In the genomic region with DNA sequence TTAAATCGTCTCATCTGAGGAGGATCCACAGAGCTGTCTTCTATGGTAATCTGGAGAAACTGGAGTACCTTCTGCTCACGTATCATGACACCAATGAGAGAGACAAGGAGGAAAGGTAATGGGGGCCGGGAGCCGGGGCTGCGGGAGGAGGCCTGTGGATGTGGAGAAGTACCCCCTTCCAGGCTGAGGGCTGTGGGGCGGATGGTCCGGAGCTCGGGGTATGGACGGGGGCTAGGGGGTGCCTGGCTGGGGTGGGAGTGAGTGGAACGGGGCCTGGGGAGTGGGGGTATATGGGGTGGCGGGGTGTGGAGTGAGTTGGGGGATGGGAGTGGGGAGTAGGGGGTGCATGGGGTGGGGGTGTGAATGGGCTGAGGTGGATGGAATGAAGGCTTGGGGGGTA, we compare ENCODE assay signal across 8 cellular contexts.
DNase-seq lines count a peak whose midpoint lies in the region; ATAC-seq, FAIRE-seq and TF ChIP-seq lines count a peak whose summit lies in the region.
"Not testable (repeated sequence)": the region's sequence is repeated elsewhere in the genome, so short reads cannot be mapped to it uniquely, and the experiment has no call there.

No MANE protein-coding gene starts in this region.

- H3K36me3 ChIP-seq in HEK293 (ENCODE audit: control insufficient read depth in 2 of 2, insufficient read depth in 1 of 2, low read length in 2 of 2); duodenal mucosa (ENCODE audit: control insufficient read depth in 1 of 2, insufficient read depth in 2 of 2, low read length in 2 of 2); spleen: not testable (repeated sequence)

- H3K4me3 ChIP-seq in A549 (peak overlapping the region; percentile 37; the same call in 2 of the 3 replicates), HEK293 (ENCODE audit: low read depth, low read length) (peak overlapping the region; percentile 11; the same call in 1 of the 2 replicates), duodenal mucosa (ENCODE audit: low read depth in 1 of 2, low read length in 2 of 2) (peak overlapping the region; percentile 29 to 37), iPS-11a (ENCODE audit: low read depth, low read length) (peak overlapping the region; percentile 39), spleen (peak overlapping the region in 6 of 8 donors; percentile 38 to 69 (median 39))

- H3K27me3 ChIP-seq in duodenal mucosa (ENCODE audit: control insufficient read depth in 1 of 2, insufficient read depth in 2 of 2, low read length in 2 of 2) (peaks cover 0 to 16% of the 10 kb centered on the region in 2 donors), spleen (replicated peaks in 1 of 7) (peaks cover 2 to 26% (median 21%) of the 10 kb centered on the region in 7 donors)

- H3K4me1 ChIP-seq in A549; HEK293 (ENCODE audit: control insufficient read depth, insufficient read depth, low read length); duodenal mucosa (ENCODE audit: control insufficient read depth in 1 of 2, insufficient read depth in 2 of 2, low read length in 2 of 2): not testable (repeated sequence)
- H3K4me1 ChIP-seq in spleen = peaks cover 8 to 17% (median 15%) of the 10 kb centered on the region in 6 donors

- H3K27ac ChIP-seq in A549; HEK293 (ENCODE audit: extremely low read depth, low read depth, low read length); duodenal mucosa (ENCODE audit: low read depth, low read length): not testable (repeated sequence)
- H3K27ac ChIP-seq in spleen = peak overlapping the region in 2 of 8 donors; percentile 47 to 53

- H3K4me1 Mint-ChIP-seq in T-cell; activated T-helper 2 cell treated with anti-CD3 and anti-CD28 coated beads, Interferon-gamma antibody, Interleukin-2, Interleukin-4, amounts not matched to agents 10 μg/mL and 5 μg/mL and 100 μg/mL, durations not matched to agents 14 hours and 24 hours and 36 hours (ENCODE audit: low read depth); naive thymus-derived CD8-positive, alpha-beta T cell: not testable (repeated sequence)

- H3K4me3 Mint-ChIP-seq in T-cell = peak overlapping the region; percentile 72 to 89 (median 80)
- H3K4me3 Mint-ChIP-seq in activated T-helper 2 cell treated with anti-CD3 and anti-CD28 coated beads, Interferon-gamma antibody, Interleukin-2, Interleukin-4, amounts not matched to agents 10 μg/mL and 5 μg/mL and 100 μg/mL, durations not matched to agents 14 hours and 24 hours and 36 hours (ENCODE audit: low read depth) = peak overlapping the region; percentile 63
- H3K4me3 Mint-ChIP-seq in naive thymus-derived CD8-positive, alpha-beta T cell = peak overlapping the region; percentile 71 to 88 (median 83)

- not testable (repeated sequence) for FAIRE-seq in A549 (lab: Jason Lieb, UNC)

- peak overlapping the region; percentile 27 to 44 for H3K27ac Mint-ChIP-seq in T-cell
- H3K27ac Mint-ChIP-seq in activated T-helper 2 cell treated with anti-CD3 and anti-CD28 coated beads, Interferon-gamma antibody, Interleukin-2, Interleukin-4, amounts not matched to agents 10 μg/mL and 5 μg/mL and 100 μg/mL, durations not matched to agents 14 hours and 24 hours and 36 hours = not testable (repeated sequence)
- H3K27ac Mint-ChIP-seq in naive thymus-derived CD8-positive, alpha-beta T cell = peak overlapping the region in 8 of 10 donors; percentile 44 to 94 (median 71)

- POLR2A ChIA-PET in A549 (lab: Yijun Ruan, JAX); HEK293 (lab: Yijun Ruan, JAX); T-cell (lab: Charles Lee): not testable (repeated sequence)
- POLR2A ChIA-PET in naive thymus-derived CD8-positive, alpha-beta T cell (lab: Charles Lee) = interaction anchor here (2.0 kb wide), 1 partner anchor 12 kb away, joined by 5 read pairs; no protein-coding TSS in a partner anchor

- DNase-seq in A549 (ENCODE audit: low read depth in 1 of 2, low spot score in 1 of 2); T-cell; activated T-helper 2 cell treated with anti-CD3 and anti-CD28 coated beads, Interferon-gamma antibody, Interleukin-2, Interleukin-4, amounts not matched to agents 10 μg/mL and 5 μg/mL and 100 μg/mL, durations not matched to agents 14 hours and 24 hours and 36 hours (ENCODE audit: low spot score); naive thymus-derived CD8-positive, alpha-beta T cell; spleen: not testable (repeated sequence)

- TF ChIP-seq EP300 in A549 (IDR thresholded peaks at IDR 0.05) = not testable (repeated sequence)

- intact Hi-C loops in activated T-helper 2 cell treated with anti-CD3 and anti-CD28 coated beads, Interferon-gamma antibody, Interleukin-2, Interleukin-4, amounts not matched to agents 10 μg/mL and 5 μg/mL and 100 μg/mL, durations not matched to agents 14 hours and 24 hours and 36 hours (cut with micrococcal nuclease); spleen (cut with DNase I; ENCODE audit: low total_unique reads): not testable (repeated sequence)

- H3K27me3 Mint-ChIP-seq in T-cell = peaks cover 4 to 23% of the 10 kb centered on the region in 2 donors
- H3K27me3 Mint-ChIP-seq in activated T-helper 2 cell treated with anti-CD3 and anti-CD28 coated beads, Interferon-gamma antibody, Interleukin-2, Interleukin-4, amounts not matched to agents 10 μg/mL and 5 μg/mL and 100 μg/mL, durations not matched to agents 14 hours and 24 hours and 36 hours (ENCODE audit: low read depth) = peaks cover 32% of the 10 kb centered on the region
- H3K27me3 Mint-ChIP-seq in naive thymus-derived CD8-positive, alpha-beta T cell = peaks cover 2 to 20% (median 10%) of the 10 kb centered on the region in 5 donors

- not testable (repeated sequence) for TF ChIP-seq RAD21 in A549 (conservative IDR thresholded peaks at IDR 0.05 in 1 of 2, IDR thresholded peaks at IDR 0.05 in 1 of 2)

- not testable (repeated sequence) for H3K9ac ChIP-seq in duodenal mucosa (ENCODE audit: low read depth in 1 of 2, low read length in 2 of 2)

- not testable (repeated sequence) for TF ChIP-seq POLR2A in A549 (IDR thresholded peaks at IDR 0.05; ENCODE audit: low read length); spleen (IDR thresholded peaks at IDR 0.05)

- CTCF ChIA-PET in A549 (lab: Yijun Ruan, JAX) = not testable (repeated sequence)
- CTCF ChIA-PET in HEK293 (lab: Yijun Ruan, JAX) = interaction anchor here (0.6 to 0.8 kb wide), 2 partner anchors 35 to 65 kb away, joined by 3 to 4 read pairs; no protein-coding TSS in a partner anchor
- CTCF ChIA-PET in T-cell (lab: Charles Lee) = interaction anchor here in 1 of 2 donors (1.7 kb wide), 1 partner anchor 15 kb away, joined by 3 read pairs; no protein-coding TSS in a partner anchor

- H3K36me3 Mint-ChIP-seq in T-cell; activated T-helper 2 cell treated with anti-CD3 and anti-CD28 coated beads, Interferon-gamma antibody, Interleukin-2, Interleukin-4, amounts not matched to agents 10 μg/mL and 5 μg/mL and 100 μg/mL, durations not matched to agents 14 hours and 24 hours and 36 hours (ENCODE audit: low read depth); naive thymus-derived CD8-positive, alpha-beta T cell: not testable (repeated sequence)

- H3K9me3 Mint-ChIP-seq in T-cell; activated T-helper 2 cell treated with anti-CD3 and anti-CD28 coated beads, Interferon-gamma antibody, Interleukin-2, Interleukin-4, amounts not matched to agents 10 μg/mL and 5 μg/mL and 100 μg/mL, durations not matched to agents 14 hours and 24 hours and 36 hours; naive thymus-derived CD8-positive, alpha-beta T cell: not testable (repeated sequence)

- WGBS in A549 (ENCODE audit: missing lambda C conversion rate) = 29% methylated on average over 6 of the region's 11 CpGs
- 65 to 74% (median 72%) methylated on average over 7 to 11 of the region's 11 CpGs for whole genome bisulfite sequencing in spleen, 5 donors

- H3K9me3 ChIP-seq in A549; HEK293 (ENCODE audit: control insufficient read depth, insufficient read depth, low read depth, low read length); duodenal mucosa (ENCODE audit: control insufficient read depth in 1 of 2, low read length in 2 of 2); spleen: not testable (repeated sequence)

- TF ChIP-seq CTCF in A549 (IDR thresholded peaks at IDR 0.05); HEK293 (tag by site-specific recombination; IDR thresholded peaks at IDR 0.05); spleen (IDR thresholded peaks at IDR 0.05 in 8 of 11, conservative IDR thresholded peaks at IDR 0.05 in 3 of 11): not testable (repeated sequence)

- peak overlapping the region; percentile 74 for H3K4me2 ChIP-seq in A549

- peak in 1 of 2 experiments; percentile 33; a peak in 2 of 6 replicates for ATAC-seq in A549
- not testable (repeated sequence) for ATAC-seq in T-cell (replicated peaks in 1 of 4); naive thymus-derived CD8-positive, alpha-beta T cell
